18 cellular contexts compared by ENCODE assay signal in genomic region chr2:71719520-71720282, GRCh38.
"Had no signal": no experiment of that assay in that cellular context is flagged by ENCODE, and none has a peak within 500 bp of the region (broad histone marks: within the 10 kb centered on the region; RNA-seq: fewer than 3 reads in every experiment).

No MANE protein-coding gene starts in this region.

- H3K4me2 ChIP-seq: SK-N-SH had no signal

- H3K9me3 ChIP-seq: adrenal gland, ovary had no signal

- DNase-seq: activated CD4-positive, alpha-beta T cell treated with anti-CD3 and anti-CD28 coated beads for 1 hour; activated CD4-positive, alpha-beta T cell treated with anti-CD3 and anti-CD28 coated beads, Interleukin-2, amount 50 U/mL, for 4 hours; activated naive CD4-positive, alpha-beta T cell treated with anti-CD3 and anti-CD28 coated beads, Interleukin-2, amount 10 ng/mL, durations not matched to agents 7 days and 5 days; adrenal gland; central memory CD4-positive, alpha-beta T cell; cortex of kidney; effector CD4-positive, alpha-beta T cell; glutamatergic neuron; nephron progenitor cell; ovary; SK-N-SH; stimulated activated CD4-positive, alpha-beta T cell treated with anti-CD3 and anti-CD28 coated beads, Interleukin-15, amount 100 ng/mL, for 24 hours; stimulated activated CD4-positive, alpha-beta T cell treated with anti-CD3 and anti-CD28 coated beads, Interleukin-4, amount 100 ng/mL, for 1 hour; stimulated activated naive B cell treated with anti-CD40 and anti-IgM and Interleukin-4, amounts not matched to agents 10 μg/mL and 1 μg/mL and 100 μg/mL, for 72 hours; T-cell; T-helper 9 cell had no signal

- H3K9ac ChIP-seq: SK-N-SH had no signal

- H3K36me3 ChIP-seq: adrenal gland, esophagus muscularis mucosa, ovary had no signal

- H3K27me3 ChIP-seq: adrenal gland, esophagus muscularis mucosa, ovary had no signal

- H3K4me3 ChIP-seq: adrenal gland, esophagus muscularis mucosa, ovary had no signal

- ATAC-seq: activated T-helper 17 cell treated with anti-CD3 and anti-CD28 coated beads, Interleukin-2, amount 50 U/mL, for 72 hours; stimulated activated naive B cell treated with anti-CD40 and anti-IgM and Interleukin-4, amounts not matched to agents 10 μg/mL and 1 μg/mL and 100 μg/mL, for 72 hours; T-cell had no signal

- H3K27ac ChIP-seq: ovary had no signal
